Comparison of ENCODE assay signal across 21 cellular contexts in the genomic region with DNA sequence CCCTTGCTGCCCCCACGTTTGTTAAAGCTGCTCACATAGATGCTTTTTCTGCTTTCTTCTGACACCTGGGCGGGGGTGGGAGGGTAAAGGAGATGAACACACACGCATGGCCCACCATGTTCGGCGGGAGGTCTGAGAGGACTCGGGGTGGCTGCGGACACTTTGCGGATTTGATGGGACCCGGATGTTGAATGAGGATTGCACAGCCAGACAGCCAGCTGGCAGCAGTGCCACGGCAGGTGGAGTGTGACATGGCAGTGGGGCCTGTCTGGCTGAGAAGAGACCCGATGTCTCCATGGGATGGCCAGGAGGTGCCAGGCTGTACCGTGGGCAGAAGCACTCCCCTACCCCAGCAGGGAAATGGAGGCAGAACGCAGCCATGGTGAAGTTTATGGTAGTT. TPM values are rescaled to one million over a fixed set of nuclear protein-coding genes. Genes with fewer than 3 reads are reported as not detected.
DNase-seq lines count a peak whose midpoint lies in the region; ATAC-seq and TF ChIP-seq lines count a peak whose summit lies in the region.
"Had no signal": no experiment of that assay in that cellular context is flagged by ENCODE, and none has a peak within 500 bp of the region (broad histone marks: within the 10 kb centered on the region; RNA-seq: fewer than 3 reads in every experiment).

No MANE protein-coding gene starts in this region.

- H2BK20ac ChIP-seq in H9 (ENCODE audit: low read depth, low read length, poor library complexity, severe bottlenecking), result no peak overlapping the region

- H3K79me2 ChIP-seq in osteoblast (ENCODE audit: insufficient read depth, low read length) (peaks cover 92% of the 10 kb centered on the region), H9 (ENCODE audit: insufficient read depth, low read length) (peaks cover 33% of the 10 kb centered on the region; the same call in 1 of the 2 replicates)

- H3K4me1 ChIP-seq in RWPE2 (ENCODE audit: insufficient read depth, poor library complexity, severe bottlenecking) (no peaks in the 10 kb centered on the region), gastroesophageal sphincter (peaks cover 0 to 73% (median 14%) of the 10 kb centered on the region in 3 donors), osteoblast (ENCODE audit: insufficient read depth, low read length) (peaks cover 40% of the 10 kb centered on the region), H9 (ENCODE audit: insufficient read depth, low read length) (peaks cover 5% of the 10 kb centered on the region; the same call in 1 of the 2 replicates)
- H3K4me1 ChIP-seq: uterus had no signal

- H2BK15ac ChIP-seq in H9 (ENCODE audit: low read depth, low read length), result no peak overlapping the region

- no peak overlapping the region for H3K27ac ChIP-seq in RWPE2 (ENCODE audit: poor library complexity, severe bottlenecking)
- peak overlapping the region in 3 of 4 donors; percentile 57 to 67 (median 63) for H3K27ac ChIP-seq in gastroesophageal sphincter
- peak overlapping the region; percentile 26 for H3K27ac ChIP-seq in osteoblast (ENCODE audit: low read depth, low read length)
- peak overlapping the region; percentile 9 for H3K27ac ChIP-seq in temporal lobe (ENCODE audit: low read depth, low read length)
- H3K27ac ChIP-seq in H9 (ENCODE audit: insufficient read length, low read depth, low read length), result no peak overlapping the region
- H3K27ac ChIP-seq: uterus had no signal

- H4K8ac ChIP-seq in H9 (replicated peaks; ENCODE audit: insufficient read length, low read depth, low read length), result no peak overlapping the region

- no peak overlapping the region for H4K91ac ChIP-seq in H9 (ENCODE audit: insufficient read length, low read depth, low read length)

- no peak overlapping the region for H3K9ac ChIP-seq in H9 (ENCODE audit: extremely low read depth, insufficient read length, low read length)
- H3K9ac ChIP-seq: parathyroid adenoma had no signal

- H3T11ph ChIP-seq in H9 (ENCODE audit: low read length), result no peak overlapping the region

- no peak overlapping the region for H3K4ac ChIP-seq in H9 (ENCODE audit: low read depth, low read length)

- H3K4me1 Mint-ChIP-seq in H9, result peaks cover 43 to 49% of the 10 kb centered on the region in 2 experiments

- no peak overlapping the region for H3K14ac ChIP-seq in H9 (ENCODE audit: insufficient read depth, low read length)

- no peak overlapping the region for H2BK12ac ChIP-seq in H9 (ENCODE audit: insufficient read length, low read depth, low read length)

- H3K27ac Mint-ChIP-seq in H9, result peak overlapping the region in 1 of 3 experiments; percentile 57; a peak in 1 of 7 replicates
- H3K27ac Mint-ChIP-seq: activated naive CD8-positive, alpha-beta T cell treated with anti-CD3 and anti-CD28 coated beads, Interleukin-2, amount 10 ng/mL, durations not matched to agents 7 days and 5 days; HFFc6 had no signal

- peak; percentile 45 for DNase-seq in RWPE2 (ENCODE audit: low spot score)
- DNase-seq in osteoblast (ENCODE audit: insufficient read length, low spot score, missing footprints), result no peak
- no peak for DNase-seq in DMS114 treated with DMSO at 0.1 percent for 48 hours (lab: John Stamatoyannopoulos, UW; ENCODE audit: unreplicated experiment)
- no peak for DNase-seq in H9
- DNase-seq: activated CD4-positive, alpha-beta T cell treated with anti-CD3 and anti-CD28 coated beads for 1 hour; activated effector memory CD4-positive, alpha-beta T cell treated with anti-CD3 and anti-CD28 coated beads, Interleukin-2, amount 50 U/mL, for 16 hours; activated naive CD8-positive, alpha-beta T cell treated with anti-CD3 and anti-CD28 coated beads, Interleukin-2, amount 10 ng/mL, durations not matched to agents 7 days and 5 days; EL; foreskin melanocyte; HFFc6; NCI-H1417; NCI-H2081 treated with DMSO at 0.1 percent for 48 hours; SHP77 treated with DMSO at 0.1 percent for 48 hours; SW 1271; uterus had no signal

- peaks cover 3% of the 10 kb centered on the region for H4K20me1 ChIP-seq in osteoblast (ENCODE audit: insufficient read depth, low read length)
- peaks cover 8% of the 10 kb centered on the region for H4K20me1 ChIP-seq in H9 (ENCODE audit: control insufficient read depth, insufficient read depth, insufficient read length)

- no peak overlapping the region for H3K18ac ChIP-seq in H9 (ENCODE audit: insufficient read length, low read depth, low read length)

- no peak overlapping the region for H3K56ac ChIP-seq in H9 (ENCODE audit: insufficient read length, low read depth, low read length)

- TF ChIP-seq CTCF in RWPE2 (IDR thresholded peaks at IDR 0.05; ENCODE audit: poor library complexity, severe bottlenecking) (no peak), gastroesophageal sphincter (IDR thresholded peaks at IDR 0.05) (no peak), osteoblast (IDR thresholded peaks at IDR 0.05; ENCODE audit: extremely low read depth, low read depth, low read length) (no peak), H9 (conservative IDR thresholded peaks at IDR 0.05) (no peak)

- no peaks in the 10 kb centered on the region; a peak in 1 of 5 replicates for H3K9me3 Mint-ChIP-seq in H9
- H3K9me3 Mint-ChIP-seq: activated naive CD8-positive, alpha-beta T cell treated with anti-CD3 and anti-CD28 coated beads, Interleukin-2, amount 10 ng/mL, durations not matched to agents 7 days and 5 days; HFFc6; nephron had no signal

- peaks cover 31% of the 10 kb centered on the region for H3K79me1 ChIP-seq in H9 (ENCODE audit: insufficient read depth, low read depth, low read length, poor library complexity, severe bottlenecking)

- peaks cover 38% of the 10 kb centered on the region for H3K36me3 ChIP-seq in RWPE2 (ENCODE audit: low read depth)
- H3K36me3 ChIP-seq in gastroesophageal sphincter, result peaks cover 0 to 24% of the 10 kb centered on the region in 2 donors
- peaks cover 18% of the 10 kb centered on the region for H3K36me3 ChIP-seq in osteoblast (ENCODE audit: insufficient read depth, low read length)
- H3K36me3 ChIP-seq: uterus had no signal

- H3K4me2 ChIP-seq in osteoblast (ENCODE audit: insufficient read depth, low read length) (no peak overlapping the region), H9 (ENCODE audit: insufficient read depth, insufficient read length, low read length) (no peak overlapping the region)

- 75% methylated on average over 1 of the region's 13 CpGs; no CpG with 5 or more reads in 1 of the 2 donors for WGBS in gastroesophageal sphincter (ENCODE audit: low coverage in 1 of 2), 2 donors
- WGBS in H9 (ENCODE audit: extremely low coverage, insufficient read length, low lambda C conversion rate), result no CpG with 5 or more reads among the region's 13 CpGs

- H3K9me3 ChIP-seq in RWPE2 (ENCODE audit: severe bottlenecking) (no peaks in the 10 kb centered on the region), gastroesophageal sphincter (no peaks in the 10 kb centered on the region), osteoblast (ENCODE audit: low read depth, low read length) (no peaks in the 10 kb centered on the region), H9 (ENCODE audit: control insufficient read depth, low read depth, low read length) (no peaks in the 10 kb centered on the region)
- H3K9me3 ChIP-seq: uterus had no signal

- H3K4me3 Mint-ChIP-seq in H9, result no peak overlapping the region; a peak in 1 of 5 replicates
- H3K4me3 Mint-ChIP-seq: activated naive CD8-positive, alpha-beta T cell treated with anti-CD3 and anti-CD28 coated beads, Interleukin-2, amount 10 ng/mL, durations not matched to agents 7 days and 5 days; HFFc6; nephron had no signal

- no peak overlapping the region for H2BK5ac ChIP-seq in H9 (ENCODE audit: insufficient read length, low read length)

- H3K23ac ChIP-seq in H9 (ENCODE audit: insufficient read length, low read depth, low read length), result no peak overlapping the region

- H3K4me3 ChIP-seq in RWPE2 (ENCODE audit: severe bottlenecking) (no peak overlapping the region), gastroesophageal sphincter (no peak overlapping the region), osteoblast (ENCODE audit: insufficient read depth, low read length) (no peak overlapping the region)
- H3K4me3 ChIP-seq: uterus had no signal

- H3K23me2 ChIP-seq in H9 (ENCODE audit: insufficient read length, low read depth, low read length, poor library complexity, severe bottlenecking), result no peaks in the 10 kb centered on the region

- no peak for TF ChIP-seq POLR2A in gastroesophageal sphincter (IDR thresholded peaks at IDR 0.05)

- H3K27me3 ChIP-seq in RWPE2 (ENCODE audit: insufficient read depth, poor library complexity, severe bottlenecking), result no peaks in the 10 kb centered on the region
- no peaks in the 10 kb centered on the region for H3K27me3 ChIP-seq in gastroesophageal sphincter
- no peaks in the 10 kb centered on the region for H3K27me3 ChIP-seq in osteoblast (ENCODE audit: insufficient read depth, low read length)
- H3K27me3 ChIP-seq in H9 (ENCODE audit: insufficient read depth, low read length), result no peaks in the 10 kb centered on the region
- H3K27me3 ChIP-seq: uterus had no signal

- H2AFZ ChIP-seq in osteoblast (ENCODE audit: low read length), result no peak overlapping the region
- no peak overlapping the region for H2AFZ ChIP-seq in H9 (ENCODE audit: low read length)
- H2AFZ ChIP-seq: parathyroid adenoma had no signal

- TF ChIP-seq EP300 in gastroesophageal sphincter (IDR thresholded peaks at IDR 0.05), result no peak

- no peak overlapping the region for H2BK120ac ChIP-seq in H9 (ENCODE audit: low read depth, low read length, poor library complexity, severe bottlenecking)

- peaks cover 4 to 16% (median 11%) of the 10 kb centered on the region in 3 experiments; a peak in 6 of 7 replicates for H3K36me3 Mint-ChIP-seq in H9 (ENCODE audit: insufficient read depth in 1 of 3, low read depth in 3 of 3)

- no peak overlapping the region for H4K5ac ChIP-seq in H9 (ENCODE audit: insufficient read length, low read depth, low read length)

- H3K27me3 Mint-ChIP-seq in H9 (ENCODE audit: low read depth), result no peaks in the 10 kb centered on the region
- H3K27me3 Mint-ChIP-seq: activated naive CD8-positive, alpha-beta T cell treated with anti-CD3 and anti-CD28 coated beads, Interleukin-2, amount 10 ng/mL, durations not matched to agents 7 days and 5 days had no signal

- ATAC-seq in RWPE2 (ENCODE audit: low read depth) (no peak), gastroesophageal sphincter (no peak), GM21360 (IDR thresholded peaks at IDR 0.05; ENCODE audit: unreplicated experiment) (no peak)
- ATAC-seq: esophagus mucosa had no signal

- H2AK5ac ChIP-seq in H9 (ENCODE audit: insufficient read length, low read length), result no peak overlapping the region

RNA-seq across cellular contexts. Expression of a gene that starts 31.2 kb away (rescaled TPM):
- 10 to 100 TPM; 27.2 to 57.0 (median 44.1) TPM for total RNA-seq in gastroesophageal sphincter
- 23.9 and 30.1 TPM in 2 replicates for total RNA-seq in osteoblast
- total RNA-seq in temporal lobe, result 43.0 TPM
- 33.8 and 35.1 TPM in 2 replicates for total RNA-seq in H9 (2021)

RNA-seq across cellular contexts. Expression of a gene that starts 49.7 kb away (rescaled TPM):
- 100 to 1,000 TPM in 1 of 4 donors, 10 to 100 TPM in 3; 53.5 to 102 (median 68.3) TPM for total RNA-seq in gastroesophageal sphincter
- 53.0 and 112 TPM in 2 replicates for total RNA-seq in osteoblast
- total RNA-seq in temporal lobe, result 29.0 TPM
- 57.1 and 58.0 TPM in 2 replicates for total RNA-seq in H9 (2021)

Comparison
In these comparisons a context has a peak if more than half of its experiments do, and no peak if none do; other contexts are left out.
1. H3K27ac ChIP-seq: peak in gastroesophageal sphincter (3 of 4), osteoblast (single experiment) and temporal lobe (single experiment); none in RWPE2 (single experiment) and H9 (single experiment).